ENCODE assay signal across 11 cellular contexts in genomic region chr10:99540673-99541531, GRCh38. TPM values are rescaled to one million over a fixed set of nuclear protein-coding genes. Genes with fewer than 3 reads are reported as not detected.
DNase-seq lines count a peak whose midpoint lies in the region; ATAC-seq and TF ChIP-seq lines count a peak whose summit lies in the region.
"Had no signal": no experiment of that assay in that cellular context is flagged by ENCODE, and none has a peak within 500 bp of the region (broad histone marks: within the 10 kb centered on the region; RNA-seq: fewer than 3 reads in every experiment).

No MANE protein-coding gene starts in this region.

- peaks cover 5 to 100% (median 68%) of the 10 kb centered on the region in 4 donors for H3K27me3 ChIP-seq in esophagus muscularis mucosa

- H3K4me1 ChIP-seq in esophagus muscularis mucosa: peaks cover 19 to 31% (median 30%) of the 10 kb centered on the region in 4 donors

- TF ChIP-seq POLR2A in esophagus muscularis mucosa (IDR thresholded peaks at IDR 0.05; ENCODE audit: low read depth): no peak

- ATAC-seq in GM21367 (IDR thresholded peaks at IDR 0.05; ENCODE audit: unreplicated experiment): no peak

- intact Hi-C loops in esophagus muscularis mucosa (cut with DNase I): no loop called here
- intact Hi-C loops in activated CD4-positive, alpha-beta memory T cell treated with anti-CD3 and anti-CD28 coated beads for 36 hours (cut with micrococcal nuclease): no loop called here

- no peak overlapping the region for H3K4me3 Mint-ChIP-seq in progenitor cell of endocrine pancreas (ENCODE audit: low read depth)
- H3K4me3 Mint-ChIP-seq in activated CD4-positive, alpha-beta memory T cell treated with anti-CD3 and anti-CD28 coated beads for 36 hours: no peak overlapping the region
- H3K4me3 Mint-ChIP-seq: activated naive CD8-positive, alpha-beta T cell treated with anti-CD3 and anti-CD28 coated beads, Interleukin-2, amount 10 ng/mL, durations not matched to agents 7 days and 5 days had no signal

- DNase-seq in GM10266 (ENCODE audit: extremely low spot score): peak; percentile 32
- peak; percentile 66 for DNase-seq in LoVo (ENCODE audit: low spot score)
- DNase-seq in esophagus muscularis mucosa (ENCODE audit: extremely low spot score): no peak
- DNase-seq in progenitor cell of endocrine pancreas (ENCODE audit: low spot score, unreplicated experiment): peak; percentile 60
- no peak for DNase-seq in activated CD4-positive, alpha-beta memory T cell treated with anti-CD3 and anti-CD28 coated beads for 36 hours
- DNase-seq in NCI-H2227 treated with DMSO at 0.1 percent for 48 hours (lab: John Stamatoyannopoulos, UW): no peak
- no peak for DNase-seq in NCI-H526 treated with DMSO at 0.1 percent for 48 hours (lab: John Stamatoyannopoulos, UW)
- DNase-seq: activated CD4-positive, alpha-beta T cell treated with anti-CD3 and anti-CD28 coated beads for 1 hour; activated naive CD8-positive, alpha-beta T cell treated with anti-CD3 and anti-CD28 coated beads, Interleukin-2, amount 10 ng/mL, durations not matched to agents 7 days and 5 days; kidney glomerular epithelial cell had no signal

- peak overlapping the region; percentile 2 to 34 (median 26) for H3K4me3 ChIP-seq in esophagus muscularis mucosa

- POLR2A ChIA-PET in activated CD4-positive, alpha-beta memory T cell treated with anti-CD3 and anti-CD28 coated beads for 36 hours (lab: Charles Lee): no interaction called here

- no peaks in the 10 kb centered on the region for H3K9me3 Mint-ChIP-seq in progenitor cell of endocrine pancreas (ENCODE audit: low read depth)
- H3K9me3 Mint-ChIP-seq in activated CD4-positive, alpha-beta memory T cell treated with anti-CD3 and anti-CD28 coated beads for 36 hours: no peaks in the 10 kb centered on the region
- H3K9me3 Mint-ChIP-seq: activated naive CD8-positive, alpha-beta T cell treated with anti-CD3 and anti-CD28 coated beads, Interleukin-2, amount 10 ng/mL, durations not matched to agents 7 days and 5 days had no signal

- H3K27me3 Mint-ChIP-seq in progenitor cell of endocrine pancreas: peaks cover 95% of the 10 kb centered on the region
- peaks cover 66% of the 10 kb centered on the region for H3K27me3 Mint-ChIP-seq in activated CD4-positive, alpha-beta memory T cell treated with anti-CD3 and anti-CD28 coated beads for 36 hours

- H3K27ac Mint-ChIP-seq in progenitor cell of endocrine pancreas: no peak overlapping the region
- no peak overlapping the region for H3K27ac Mint-ChIP-seq in activated CD4-positive, alpha-beta memory T cell treated with anti-CD3 and anti-CD28 coated beads for 36 hours
- H3K27ac Mint-ChIP-seq: activated naive CD8-positive, alpha-beta T cell treated with anti-CD3 and anti-CD28 coated beads, Interleukin-2, amount 10 ng/mL, durations not matched to agents 7 days and 5 days had no signal

- 12% methylated on average over 13 of the region's 47 CpGs for WGBS in esophagus muscularis mucosa

- no peaks in the 10 kb centered on the region for H3K36me3 ChIP-seq in esophagus muscularis mucosa

- no peaks in the 10 kb centered on the region for H3K36me3 Mint-ChIP-seq in progenitor cell of endocrine pancreas (ENCODE audit: insufficient read depth)
- H3K36me3 Mint-ChIP-seq in activated CD4-positive, alpha-beta memory T cell treated with anti-CD3 and anti-CD28 coated beads for 36 hours: no peaks in the 10 kb centered on the region
- H3K36me3 Mint-ChIP-seq: activated naive CD8-positive, alpha-beta T cell treated with anti-CD3 and anti-CD28 coated beads, Interleukin-2, amount 10 ng/mL, durations not matched to agents 7 days and 5 days had no signal

- H3K9me3 ChIP-seq in esophagus muscularis mucosa: no peaks in the 10 kb centered on the region

- no peak overlapping the region for H3K27ac ChIP-seq in esophagus muscularis mucosa (replicated peaks in 1 of 4)

- no peak for TF ChIP-seq EP300 in esophagus muscularis mucosa (IDR thresholded peaks at IDR 0.05)

- TF ChIP-seq CTCF in GM10266 (IDR thresholded peaks at IDR 0.05; ENCODE audit: control insufficient read depth, insufficient read depth, low read depth, missing control alignments) (no peak), esophagus muscularis mucosa (IDR thresholded peaks at IDR 0.05) (no peak), progenitor cell of endocrine pancreas (IDR thresholded peaks at IDR 0.05; ENCODE audit: unreplicated experiment) (peak; percentile 19)

- CTCF ChIA-PET in activated CD4-positive, alpha-beta memory T cell treated with anti-CD3 and anti-CD28 coated beads for 36 hours (lab: Charles Lee): interaction anchor here (1.2 kb wide), 1 partner anchor 19 kb away, joined by 3 read pairs; no protein-coding TSS in a partner anchor

- H3K4me1 Mint-ChIP-seq in progenitor cell of endocrine pancreas (ENCODE audit: low read depth): peaks cover 12% of the 10 kb centered on the region
- peaks cover 9% of the 10 kb centered on the region for H3K4me1 Mint-ChIP-seq in activated CD4-positive, alpha-beta memory T cell treated with anti-CD3 and anti-CD28 coated beads for 36 hours (ENCODE audit: low read depth)

RNA-seq across cellular contexts. Expression of gene NKX2-3, which starts 8.2 kb away (rescaled TPM):
- total RNA-seq in esophagus muscularis mucosa: under 1 TPM in 2 of 4 donors, not detected in 2; 0.19 to 0.34 TPM
- total RNA-seq in progenitor cell of endocrine pancreas: not detected in 2 replicates
- total RNA-seq in activated CD4-positive, alpha-beta memory T cell treated with anti-CD3 and anti-CD28 coated beads for 36 hours: not detected
- total RNA-seq: activated naive CD8-positive, alpha-beta T cell treated with anti-CD3 and anti-CD28 coated beads, Interleukin-2, amount 10 ng/mL, durations not matched to agents 7 days and 5 days had no signal

Comparison
In these comparisons a context has a peak if more than half of its experiments do, and no peak if none do; other contexts are left out.
1. DNase-seq: peak in GM10266 (single experiment), LoVo (single experiment) and progenitor cell of endocrine pancreas (single experiment); none in esophagus muscularis mucosa (single experiment), activated CD4-positive, alpha-beta memory T cell treated with anti-CD3 and anti-CD28 coated beads for 36 hours (single experiment), NCI-H2227 treated with DMSO at 0.1 percent for 48 hours (single experiment) and NCI-H526 treated with DMSO at 0.1 percent for 48 hours (single experiment).